1 cellular context compared by ENCODE assay signal in genomic region chr3:42732196-42732828, GRCh38.
TF ChIP-seq lines count a peak whose summit lies in the region.

No MANE protein-coding gene starts in this region.

TF ChIP-seq in HepG2, 621 proteins besides CTCF, POLR2A, EP300 and RAD21 (continued from another document and continues in another):
- TF ChIP-seq ZNF609 (CRISPR knock-in tag; IDR thresholded peaks at IDR 0.05; ENCODE audit: borderline replicate concordance) (peak; percentile 48; the same call in 1 of the 2 replicates), ARNT2 (CRISPR knock-in tag; IDR thresholded peaks at IDR 0.05; ENCODE audit: low read depth) (0 out of 2 replicates have a peak, but pooled peaks have one; percentile 65), GLMP (CRISPR knock-in tag; IDR thresholded peaks at IDR 0.05; ENCODE audit: borderline replicate concordance) (no peak), ARID2 (CRISPR knock-in tag; IDR thresholded peaks at IDR 0.05; ENCODE audit: borderline replicate concordance) (peak; percentile 83; the same call in 1 of the 2 replicates), ZNF710 (CRISPR knock-in tag; IDR thresholded peaks at IDR 0.05; ENCODE audit: borderline replicate concordance) (peak; percentile 44; the same call in 1 of the 2 replicates), ZMYM4 (CRISPR knock-in tag; IDR thresholded peaks at IDR 0.05) (peak; percentile 35; the same call in 1 of the 2 replicates), FOXK2 (IDR thresholded peaks at IDR 0.05) (peak; percentile 81; the same call in 1 of the 2 replicates), MXD3 (CRISPR knock-in tag; IDR thresholded peaks at IDR 0.05) (0 out of 2 replicates have a peak, but pooled peaks have one; percentile 19), ZNF749 (CRISPR knock-in tag; IDR thresholded peaks at IDR 0.05; ENCODE audit: borderline replicate concordance) (no peak; the same call in 1 of the 2 replicates), ELF3 (CRISPR knock-in tag; IDR thresholded peaks at IDR 0.05) (peak; percentile 60; the same call in 1 of the 2 replicates), TCF7 (IDR thresholded peaks at IDR 0.05; ENCODE audit: low read depth) (peak; percentile 31; the same call in 1 of the 2 replicates), KDM6A (CRISPR knock-in tag; IDR thresholded peaks at IDR 0.05; ENCODE audit: low read depth) (peak; percentile 82), FOSL2 (CRISPR knock-in tag; IDR thresholded peaks at IDR 0.05) (peak; percentile 37), KDM4B (CRISPR knock-in tag; IDR thresholded peaks at IDR 0.05) (peak; percentile 20; the same call in 1 of the 2 replicates), RARA (CRISPR knock-in tag; IDR thresholded peaks at IDR 0.05) (peak; percentile 85), PHF20 (CRISPR knock-in tag; IDR thresholded peaks at IDR 0.05) (no peak), ARHGAP35 (CRISPR knock-in tag; IDR thresholded peaks at IDR 0.05; ENCODE audit: borderline replicate concordance) (peak; percentile 1; the same call in 1 of the 2 replicates), FOXJ3 (CRISPR knock-in tag; IDR thresholded peaks at IDR 0.05; ENCODE audit: borderline replicate concordance) (peak; percentile 82; the same call in 1 of the 2 replicates), NBN (conservative IDR thresholded peaks at IDR 0.05) (no peak), SOX6 (IDR thresholded peaks at IDR 0.05) (no peak), SOX6 (CRISPR knock-in tag; IDR thresholded peaks at IDR 0.05) (peak; percentile 98), ZKSCAN8 (CRISPR knock-in tag; IDR thresholded peaks at IDR 0.05; ENCODE audit: borderline replicate concordance) (no peak; the same call in 1 of the 2 replicates), SPEN (CRISPR knock-in tag; IDR thresholded peaks at IDR 0.05; ENCODE audit: low read depth) (peak; percentile 17; the same call in 1 of the 2 replicates), SP4 (CRISPR knock-in tag; IDR thresholded peaks at IDR 0.05) (peak; percentile 25), FOXO1 (CRISPR knock-in tag; IDR thresholded peaks at IDR 0.05) (peak; percentile 96), TOPORS (CRISPR knock-in tag; IDR thresholded peaks at IDR 0.05) (peak; percentile 85; the same call in 1 of the 2 replicates), SKIL (CRISPR knock-in tag; IDR thresholded peaks at IDR 0.05; ENCODE audit: borderline replicate concordance) (peak; percentile 53; the same call in 1 of the 2 replicates), CSRNP1 (CRISPR knock-in tag; IDR thresholded peaks at IDR 0.05) (peak; percentile 81), PPARG (CRISPR knock-in tag; conservative IDR thresholded peaks at IDR 0.05) (peak; percentile 33; the same call in 1 of the 2 replicates), AHR (CRISPR knock-in tag; IDR thresholded peaks at IDR 0.05) (0 out of 2 replicates have a peak, but pooled peaks have one; percentile 63), PHF5A (CRISPR knock-in tag; IDR thresholded peaks at IDR 0.05; ENCODE audit: low read depth, unreplicated experiment) (peak; percentile 37), SP5 (CRISPR knock-in tag; IDR thresholded peaks at IDR 0.05; ENCODE audit: borderline replicate concordance, low read depth) (peak; percentile 83), POLR2AphosphoS5 (IDR thresholded peaks at IDR 0.05; ENCODE audit: low read depth, low read length) (peak; percentile 50), ZNF646 (CRISPR knock-in tag; IDR thresholded peaks at IDR 0.05) (no peak), TBX2 (CRISPR knock-in tag; IDR thresholded peaks at IDR 0.05; ENCODE audit: borderline replicate concordance) (peak; percentile 92), ZNF343 (CRISPR knock-in tag; IDR thresholded peaks at IDR 0.05) (0 out of 2 replicates have a peak, but pooled peaks have one; percentile 10), RNF2 (conservative IDR thresholded peaks at IDR 0.05; ENCODE audit: low read depth) (no peak), BRD4 (CRISPR knock-in tag; IDR thresholded peaks at IDR 0.05) (peak; percentile 88; the same call in 1 of the 2 replicates), ZNF772 (CRISPR knock-in tag; IDR thresholded peaks at IDR 0.05) (peak; percentile 61; the same call in 1 of the 2 replicates), NFRKB (IDR thresholded peaks at IDR 0.05) (no peak)
